Comparison of ENCODE assay signal across 16 cellular contexts in genomic region chr10:79088176-79088575, GRCh38. TPM values are rescaled to one million over a fixed set of nuclear protein-coding genes. Genes with fewer than 3 reads are reported as not detected.
A peak's percentile ranks its signal among the peaks of the same experiment; 100 is the strongest.
DNase-seq lines count a peak whose midpoint lies in the region; ATAC-seq and TF ChIP-seq lines count a peak whose summit lies in the region.
"Had no signal": no experiment of that assay in that cellular context is flagged by ENCODE, and none has a peak within 500 bp of the region (broad histone marks: within the 10 kb centered on the region; RNA-seq: fewer than 3 reads in every experiment).

No MANE protein-coding gene starts in this region.

- H3K36me3 ChIP-seq in BLaER1 treated with 17β-estradiol and CSF1 and Interleukin-3, amounts not matched to agents 10 nM and 100 nM, result peaks cover 0 to 14% (median 0%) of the 10 kb centered on the region in 11 experiments; a peak in 2 of 22 replicates
- H3K36me3 ChIP-seq in RWPE2 (ENCODE audit: low read depth) (no peaks in the 10 kb centered on the region), right atrium auricular region (no peaks in the 10 kb centered on the region), sigmoid colon (no peaks in the 10 kb centered on the region)

- TF ChIP-seq POLR2A in sigmoid colon (IDR thresholded peaks at IDR 0.05), result no peak

- TF ChIP-seq EP300 in sigmoid colon (IDR thresholded peaks at IDR 0.05), result no peak

- peak overlapping the region; percentile 83 to 100 (median 97) for H3K4me2 ChIP-seq in BLaER1 treated with 17β-estradiol and CSF1 and Interleukin-3, amounts not matched to agents 10 nM and 100 nM

- peaks cover 56 to 100% (median 80%) of the 10 kb centered on the region in 11 experiments for H4K20me1 ChIP-seq in BLaER1 treated with 17β-estradiol and CSF1 and Interleukin-3, amounts not matched to agents 10 nM and 100 nM

- peaks cover 94 to 100% (median 100%) of the 10 kb centered on the region in 10 experiments for H3K4me1 ChIP-seq in BLaER1 treated with 17β-estradiol and CSF1 and Interleukin-3, amounts not matched to agents 10 nM and 100 nM
- H3K4me1 ChIP-seq in RWPE2 (ENCODE audit: insufficient read depth, poor library complexity, severe bottlenecking) (peaks cover 31% of the 10 kb centered on the region), right atrium auricular region (peaks cover 0 to 100% of the 10 kb centered on the region in 2 donors), sigmoid colon (peaks cover 0 to 96% (median 86%) of the 10 kb centered on the region in 4 donors)

- TF ChIP-seq CTCF in RWPE2 (IDR thresholded peaks at IDR 0.05; ENCODE audit: poor library complexity, severe bottlenecking), result no peak
- no peak for TF ChIP-seq CTCF in right atrium auricular region (IDR thresholded peaks at IDR 0.05)
- TF ChIP-seq CTCF in sigmoid colon (IDR thresholded peaks at IDR 0.05), result no peak

- ATAC-seq in RWPE2 (ENCODE audit: low read depth) (peak; percentile 58), GM18870 (IDR thresholded peaks at IDR 0.05; ENCODE audit: unreplicated experiment) (no peak)
- ATAC-seq: activated naive CD4-positive, alpha-beta T cell treated with anti-CD3 and anti-CD28 coated beads, Interleukin-2, amount 50 U/mL, for 72 hours; stimulated activated naive CD8-positive, alpha-beta T cell treated with anti-CD3 and anti-CD28 coated beads, Interleukin-15, Interleukin-2, amounts not matched to agents 100 U/mL and 50 U/mL, for 24 hours had no signal

- H3K27me3 ChIP-seq in BLaER1 treated with 17β-estradiol and CSF1 and Interleukin-3, amounts not matched to agents 10 nM and 100 nM, result no peaks in the 10 kb centered on the region
- H3K27me3 ChIP-seq in RWPE2 (ENCODE audit: insufficient read depth, poor library complexity, severe bottlenecking), result no peaks in the 10 kb centered on the region
- no peaks in the 10 kb centered on the region for H3K27me3 ChIP-seq in right atrium auricular region
- H3K27me3 ChIP-seq in sigmoid colon, result no peaks in the 10 kb centered on the region

- no peak for DNase-seq in RWPE2 (ENCODE audit: low spot score)
- DNase-seq in right atrium auricular region (ENCODE audit: low spot score), result no peak
- DNase-seq in sigmoid colon, result no peak
- DNase-seq in COR-L47 (lab: John Stamatoyannopoulos, UW), result no peak
- no peak for DNase-seq in NCI-H446 treated with DMSO at 0.1 percent for 48 hours (lab: John Stamatoyannopoulos, UW)
- DNase-seq in stimulated activated CD8-positive, alpha-beta memory T cell treated with anti-CD3 and anti-CD28 coated beads, Interleukin-4, amount 100 ng/mL, for 48 hours, result no peak
- DNase-seq: DMS153; HCEC 1CT; left cardiac atrium; NCI-H2227 treated with DMSO at 0.1 percent for 48 hours; nephron progenitor cell; stimulated activated naive CD8-positive, alpha-beta T cell treated with anti-CD3 and anti-CD28 coated beads, Interleukin-15, Interleukin-2, amounts not matched to agents 100 U/mL and 50 U/mL, for 24 hours; T-helper 1 cell had no signal

- intact Hi-C loops in sigmoid colon (cut with DNase I), result no loop called here

- no peak overlapping the region; a peak in 1 of 20 replicates for H3K4me3 ChIP-seq in BLaER1 treated with 17β-estradiol and CSF1 and Interleukin-3, amounts not matched to agents 10 nM and 100 nM
- H3K4me3 ChIP-seq in RWPE2 (ENCODE audit: severe bottlenecking) (no peak overlapping the region), right atrium auricular region (no peak overlapping the region), sigmoid colon (no peak overlapping the region)

- H3K9me3 ChIP-seq in BLaER1 treated with 17β-estradiol and CSF1 and Interleukin-3, amounts not matched to agents 10 nM and 100 nM (replicated peaks in 1 of 11), result no peaks in the 10 kb centered on the region
- no peaks in the 10 kb centered on the region for H3K9me3 ChIP-seq in RWPE2 (ENCODE audit: severe bottlenecking)
- H3K9me3 ChIP-seq in right atrium auricular region, result no peaks in the 10 kb centered on the region
- no peaks in the 10 kb centered on the region for H3K9me3 ChIP-seq in sigmoid colon

- 18 to 66% methylated on average over 8 of the region's 8 CpGs for WGBS in sigmoid colon, 2 donors

- peak overlapping the region in 8 of 11 experiments; percentile 3 to 62 (median 20); a peak in 7 of 22 replicates for H3K9ac ChIP-seq in BLaER1 treated with 17β-estradiol and CSF1 and Interleukin-3, amounts not matched to agents 10 nM and 100 nM

- H3K27ac ChIP-seq in BLaER1 treated with 17β-estradiol and CSF1 and Interleukin-3, amounts not matched to agents 10 nM and 100 nM, result peak overlapping the region in 7 of 11 experiments; percentile 5 to 97 (median 60); a peak in 11 of 22 replicates
- peak overlapping the region; percentile 5 for H3K27ac ChIP-seq in RWPE2 (ENCODE audit: poor library complexity, severe bottlenecking)
- peak overlapping the region; percentile 58 to 63 for H3K27ac ChIP-seq in right atrium auricular region
- peak overlapping the region; percentile 49 to 75 (median 58) for H3K27ac ChIP-seq in sigmoid colon

RNA-seq across cellular contexts. Expression of gene ZMIZ1, which starts 19.4 kb away (rescaled TPM):
- total RNA-seq in right atrium auricular region, result 10 to 100 TPM; 59.3 to 71.0 TPM
- 10 to 100 TPM; 26.5 to 49.3 (median 37.5) TPM for total RNA-seq in sigmoid colon
- 10 to 100 TPM; 17.4 to 31.5 (median 25.4) TPM for polyA plus RNA-seq in sigmoid colon

Comparison
In these comparisons a context has a peak if more than half of its experiments do, and no peak if none do; other contexts are left out.
1. H3K27ac ChIP-seq: peak in every context shown above with its lines; median percentile 60 in right atrium auricular region; 60 in BLaER1 treated with 17β-estradiol and CSF1 and Interleukin-3, amounts not matched to agents 10 nM and 100 nM; 58 in sigmoid colon; 5 in RWPE2.